ENCODE assay signal across 8 cellular contexts in genomic region chr7:12635830-12636229, GRCh38. TPM values are rescaled to one million over a fixed set of nuclear protein-coding genes. Genes with fewer than 3 reads are reported as not detected.
A peak's percentile ranks its signal among the peaks of the same experiment; 100 is the strongest.
DNase-seq lines count a peak whose midpoint lies in the region; ATAC-seq, FAIRE-seq and TF ChIP-seq lines count a peak whose summit lies in the region.

No MANE protein-coding gene starts in this region.

- in situ Hi-C loops in K562 (cut with MboI) = no loop called here

- ATAC-seq in HG03280 (IDR thresholded peaks at IDR 0.05; ENCODE audit: unreplicated experiment) (peak; percentile 68), K562 (no peak; the same call in 2 of the 3 replicates)

- H3K27ac ChIP-seq in K562 (ENCODE audit: extremely low read depth, low read depth, low read length) (no peak overlapping the region), testis (no peak overlapping the region)

- H3K36me3 Mint-ChIP-seq in CD14-positive monocyte = no peaks in the 10 kb centered on the region
- H3K36me3 Mint-ChIP-seq in type B pancreatic cell = peaks cover 4% of the 10 kb centered on the region

- no peak overlapping the region for H3K4me2 ChIP-seq in K562 (ENCODE audit: insufficient read depth, low read length)

- DNase-seq in CD14-positive monocyte (ENCODE audit: low spot score) (no peak), GM19239 (ENCODE audit: insufficient read length, low spot score) (no peak), K562 (ENCODE audit: extremely low read depth in 1 of 4, low spot score in 3 of 4) (no peak), type B pancreatic cell (ENCODE audit: extremely low spot score, unreplicated experiment) (no peak), foreskin melanocyte (no peak), testis (no peak), DMS53 (lab: John Stamatoyannopoulos, UW) (no peak)

- TF ChIP-seq POLR2A in K562 (conservative IDR thresholded peaks at IDR 0.05) = no peak
- TF ChIP-seq POLR2A in testis (IDR thresholded peaks at IDR 0.05) = no peak

- no peak for TF ChIP-seq EP300 in K562 (IDR thresholded peaks at IDR 0.05; ENCODE audit: low read length)

- POLR2A ChIA-PET in K562 (lab: Yijun Ruan, JAX) = interaction anchor here (0.8 to 1.6 kb wide), 2 partner anchors 10 to 54 kb away, joined by 4 to 8 read pairs; no protein-coding TSS in a partner anchor

- peak overlapping the region; percentile 57 to 60 for H3K4me3 Mint-ChIP-seq in CD14-positive monocyte
- peak overlapping the region; percentile 24 for H3K4me3 Mint-ChIP-seq in type B pancreatic cell

- peak; percentile 95 for FAIRE-seq in GM19239 (lab: Jason Lieb, UNC)
- FAIRE-seq in K562 (lab: Jason Lieb, UNC) = peak; percentile 54

- no peak overlapping the region for H3K9ac ChIP-seq in K562 (ENCODE audit: insufficient read depth in 1 of 2, low read depth in 2 of 2, low read length in 2 of 2)

- no peaks in the 10 kb centered on the region; a peak in 2 of 5 replicates for H3K4me1 ChIP-seq in K562 (replicated peaks in 1 of 2; ENCODE audit: control insufficient read depth in 2 of 2, insufficient read depth in 2 of 2, low read length in 2 of 2)
- no peaks in the 10 kb centered on the region for H3K4me1 ChIP-seq in testis

- CTCF ChIA-PET in K562 (lab: Yijun Ruan, JAX; ENCODE audit: low intra/inter-chr PET ratio) = interaction anchor here (0.6 kb wide), 1 partner anchor 179 kb away, joined by 6 read pairs; no protein-coding TSS in a partner anchor

- H3K27me3 Mint-ChIP-seq in CD14-positive monocyte (ENCODE audit: low read depth in 3 of 3) (no peaks in the 10 kb centered on the region), type B pancreatic cell (peaks cover 4% of the 10 kb centered on the region)

- H3K27ac Mint-ChIP-seq in CD14-positive monocyte (peak overlapping the region in 4 of 7 donors; percentile 1 to 71 (median 62)), type B pancreatic cell (peak overlapping the region; percentile 60)

- no peak for TF ChIP-seq RAD21 in K562 (CRISPR knock-in tag; conservative IDR thresholded peaks at IDR 0.05 in 1 of 2, IDR thresholded peaks at IDR 0.05 in 1 of 2)

- H4K20me1 ChIP-seq in K562 (replicated peaks; ENCODE audit: control insufficient read depth, insufficient read depth, low read length) = no peaks in the 10 kb centered on the region

- H3K9me3 ChIP-seq in K562 (replicated peaks; ENCODE audit: control insufficient read depth, insufficient read depth, low read depth, low read length) = no peaks in the 10 kb centered on the region
- H3K9me3 ChIP-seq in testis = no peaks in the 10 kb centered on the region

- H3K4me3 ChIP-seq in K562 = no peak overlapping the region
- no peak overlapping the region for H3K4me3 ChIP-seq in testis

- intact Hi-C loops in CD14-positive monocyte (cut with micrococcal nuclease) = loop anchor here (5.0 to 10.0 kb wide), 2 partner anchors 51 to 629 kb away; partner anchors contain the start of gene ARL4A (in 1 of the 2)
- intact Hi-C loops in K562 (cut with micrococcal nuclease) = loop anchor here (5.0 kb wide), 2 partner anchors 316 to 481 kb away; no protein-coding TSS in a partner anchor
- intact Hi-C loops in testis (cut with DNase I; ENCODE audit: low total_unique reads) = no loop called here

- H3K27me3 ChIP-seq in K562 (ENCODE audit: control insufficient read depth in 2 of 2, insufficient read depth in 2 of 2, low read length in 2 of 2) (no peaks in the 10 kb centered on the region), testis (no peaks in the 10 kb centered on the region)

- no peaks in the 10 kb centered on the region for H3K79me2 ChIP-seq in K562 (ENCODE audit: control insufficient read depth, insufficient read depth, low read length)

- peak overlapping the region; percentile 79 for H2AFZ ChIP-seq in K562 (ENCODE audit: low read depth, low read length)

- 22% methylated on average over 6 of the region's 6 CpGs for WGBS in K562 (ENCODE audit: insufficient coverage, low coverage, missing lambda C conversion rate)
- 73 to 82% methylated on average over 6 of the region's 6 CpGs for WGBS in testis, 2 donors

- TF ChIP-seq CTCF in CD14-positive monocyte (IDR thresholded peaks at IDR 0.05) (no peak), K562 (IDR thresholded peaks at IDR 0.05 in 2 of 3, conservative IDR thresholded peaks at IDR 0.05 in 1 of 3; ENCODE audit: insufficient read depth in 2 of 3, low read depth in 1 of 3, low read length in 3 of 3) (no peak), type B pancreatic cell (conservative IDR thresholded peaks at IDR 0.05) (no peak), testis (IDR thresholded peaks at IDR 0.05) (no peak)

- peaks cover 12% of the 10 kb centered on the region; the same call in 2 of the 3 replicates for H3K36me3 ChIP-seq in K562 (ENCODE audit: control insufficient read depth, insufficient read depth, low read length)
- H3K36me3 ChIP-seq in testis (ENCODE audit: low read depth, missing control alignments) = no peaks in the 10 kb centered on the region

- H3K9me3 Mint-ChIP-seq in CD14-positive monocyte = no peaks in the 10 kb centered on the region
- H3K9me3 Mint-ChIP-seq in type B pancreatic cell = peaks cover 4% of the 10 kb centered on the region

- no peaks in the 10 kb centered on the region for H3K9me1 ChIP-seq in K562 (ENCODE audit: control insufficient read depth, insufficient read depth, low read length)

- H3K4me1 Mint-ChIP-seq in CD14-positive monocyte (peaks cover 22% of the 10 kb centered on the region), type B pancreatic cell (ENCODE audit: unreplicated experiment) (peaks cover 19% of the 10 kb centered on the region)

- no TSS peak for BruUV-seq in K562 (replicated peaks; lab: Mats Ljungman, UMichigan)

TF ChIP-seq in K562, 482 proteins besides CTCF, POLR2A, EP300 and RAD21:
- no peak for TF ChIP-seq ZNF277 (CRISPR knock-in tag; IDR thresholded peaks at IDR 0.05; ENCODE audit: borderline replicate concordance)
- no peak for TF ChIP-seq NR2C1 (IDR thresholded peaks at IDR 0.05)
- no peak for TF ChIP-seq NR2C1 (tag; IDR thresholded peaks at IDR 0.05)
- TF ChIP-seq L3MBTL2 (IDR thresholded peaks at IDR 0.05) = no peak
- no peak for TF ChIP-seq MBD2 (IDR thresholded peaks at IDR 0.05; ENCODE audit: borderline replicate concordance, low read depth)

RNA-seq across cellular contexts. Expression of gene ARL4A, which starts 51.6 kb away (rescaled TPM):
- polyA plus RNA-seq in CD14-positive monocyte (100 to 1,000 TPM in 1 of 2 donors, 10 to 100 TPM in 1; 69.3 to 125 TPM), K562 (2011; rRNA removed) (170 and 244 TPM in 2 replicates), K562 (2014; fragmentation: Illumina TruSeq; extraction: Trizol) (172 and 178 TPM in 2 replicates), K562 (2014; fragmentation: Nextera tagmentation; extraction: Ambion mirVana) (100 to 1,000 TPM; 553 to 688 TPM), K562 (2014; rRNA removed) (143 and 153 TPM in 2 replicates), testis (ENCODE audit: insufficient read depth, low read depth, low replicate concordance) (344 TPM)
- 106 and 313 TPM in 2 replicates for total RNA-seq in K562 (2011; cell fraction: chromatin; rRNA removed; ENCODE audit: low replicate concordance)
- 71.9 and 88.4 TPM in 2 replicates for total RNA-seq in K562 (2011; cell fraction: nucleolus; rRNA removed)
- 146 and 153 TPM in 2 replicates for total RNA-seq in K562 (2011; cell fraction: nucleoplasm; rRNA removed)
- total RNA-seq in K562 (2014; rRNA removed) (96.3 and 118 TPM in 2 replicates), K562 (2014; rRNA removed; fragmentation: Illumina TruSeq; extraction: Trizol) (226 and 276 TPM in 2 replicates), K562 (2015; rRNA removed; fragmentation: Illumina TruSeq; extraction: Trizol) (118 and 129 TPM in 2 replicates), K562 (2021) (130 and 134 TPM in 2 replicates), type B pancreatic cell (ENCODE audit: low replicate concordance) (25.0 and 25.5 TPM in 2 replicates), testis (100 to 1,000 TPM in 1 of 2 donors, 10 to 100 TPM in 1; 60.8 to 153 TPM)
- polyA plus RNA-seq in K562 (2011; cell fraction: cytosol; rRNA removed) = 44.4 and 98.4 TPM in 2 replicates
- 65.4 and 97.9 TPM in 2 replicates for polyA plus RNA-seq in K562 (2011; cell fraction: nucleus; rRNA removed)
- polyA plus RNA-seq in K562 (2012) = 85.7 and 127 TPM in 2 replicates
- 304 and 306 TPM in 2 replicates for polyA minus RNA-seq in K562 (2011; rRNA and poly(A)+ RNA removed)
- 57.3 and 86.6 TPM in 2 replicates for polyA minus RNA-seq in K562 (2011; cell fraction: cytosol; rRNA and poly(A)+ RNA removed)
- 110 and 254 TPM in 2 replicates for polyA minus RNA-seq in K562 (2011; cell fraction: nucleus; rRNA and poly(A)+ RNA removed)
